In genomic region chr1:85656256-85656655, GRCh38 we compare ENCODE assay signal across 14 cellular contexts.
"Had no signal": no experiment of that assay in that cellular context is flagged by ENCODE, and none has a peak within 500 bp of the region (broad histone marks: within the 10 kb centered on the region; RNA-seq: fewer than 3 reads in every experiment).

No MANE protein-coding gene starts in this region.

- H3K4me1 ChIP-seq: psoas muscle, upper lobe of right lung had no signal

- H3K27me3 ChIP-seq: foreskin keratinocyte, upper lobe of right lung had no signal

- ATAC-seq: activated T-cell treated with anti-CD3 and anti-CD28 coated beads, Interleukin-2, amount 50 U/mL, for 72 hours; left lobe of liver; natural killer cell treated with Interleukin-12 subunit alpha and Interleukin-12 subunit beta and Interleukin-15 and Interleukin-18, amount 100 ng/mL, for 72 hours; psoas muscle; sciatic nerve; upper lobe of right lung had no signal

- DNase-seq: activated CD4-positive, alpha-beta memory T cell treated with anti-CD3 and anti-CD28 coated beads for 36 hours; activated T-cell treated with anti-CD3 and anti-CD28 coated beads, Interleukin-2, amount 50 U/mL, for 72 hours; erythroblast; head of caudate nucleus; mammary epithelial cell; nucleus accumbens; psoas muscle; stimulated activated CD4-positive, alpha-beta T cell treated with anti-CD3 and anti-CD28 coated beads, Interleukin-12 subunit alpha, Interleukin-12 subunit beta, amount 100 ng/mL, for 4 hours; stimulated activated CD4-positive, alpha-beta T cell treated with anti-CD3 and anti-CD28 coated beads, Interleukin-4, amount 100 ng/mL, for 1 hour; upper lobe of right lung had no signal

- H3K4me3 ChIP-seq: psoas muscle, upper lobe of right lung had no signal

- H3K27ac ChIP-seq: foreskin keratinocyte, psoas muscle, upper lobe of right lung had no signal

- H3K9me3 ChIP-seq: psoas muscle, upper lobe of right lung had no signal
